In genomic region chr16:25006504-25007055, GRCh38 we compare ENCODE assay signal across 12 cellular contexts.
DNase-seq lines count a peak whose midpoint lies in the region; ATAC-seq and TF ChIP-seq lines count a peak whose summit lies in the region.
"Had no signal": no experiment of that assay in that cellular context is flagged by ENCODE, and none has a peak within 500 bp of the region (broad histone marks: within the 10 kb centered on the region; RNA-seq: fewer than 3 reads in every experiment).

No MANE protein-coding gene starts in this region.

- H3K27ac Mint-ChIP-seq in dendritic cell treated with granulocyte-macrophage colony-stimulating factor and Interleukin-4, amounts not matched to agents 40 ng/mL and 50 ng/mL, for 4 days: peak overlapping the region; percentile 15

- H3K4me2 ChIP-seq in BLaER1: peak overlapping the region; percentile 67

- no peak overlapping the region for H3K27ac ChIP-seq in BLaER1
- peak overlapping the region; percentile 21 to 35 for H3K27ac ChIP-seq in mucosa of rectum (ENCODE audit: low read depth in 2 of 2, low read length in 2 of 2)

- H3K9ac ChIP-seq in BLaER1: no peak overlapping the region
- H3K9ac ChIP-seq in mucosa of rectum (ENCODE audit: low read depth in 1 of 2, low read length in 2 of 2): no peak overlapping the region

- ATAC-seq in GM21447 (IDR thresholded peaks at IDR 0.05; ENCODE audit: unreplicated experiment): no peak
- no peak for ATAC-seq in HG03442 (IDR thresholded peaks at IDR 0.05; ENCODE audit: unreplicated experiment)

- H3K4me3 ChIP-seq in BLaER1 (no peak overlapping the region), NB4 (ENCODE audit: low read depth, low read length) (no peak overlapping the region), mucosa of rectum (ENCODE audit: low read length in 2 of 2) (no peak overlapping the region)

- DNase-seq in NB4 (ENCODE audit: low read depth): peak; percentile 38
- DNase-seq in LoVo (ENCODE audit: low spot score): no peak
- no peak for DNase-seq in NCI-H1930 (lab: John Stamatoyannopoulos, UW)
- DNase-seq: central memory CD4-positive, alpha-beta T cell; DMS 273 treated with DMSO at 0.1 percent for 48 hours; NCI-H748 treated with DMSO at 0.1 percent for 48 hours; stimulated activated CD4-positive, alpha-beta T cell treated with anti-CD3 and anti-CD28 coated beads, Interleukin-1b, Interleukin-23, amount 100 ng/mL, for 48 hours had no signal

- H3K27me3 Mint-ChIP-seq in dendritic cell treated with granulocyte-macrophage colony-stimulating factor and Interleukin-4, amounts not matched to agents 40 ng/mL and 50 ng/mL, for 4 days: peaks cover 15% of the 10 kb centered on the region

- H3K36me3 Mint-ChIP-seq in dendritic cell treated with granulocyte-macrophage colony-stimulating factor and Interleukin-4, amounts not matched to agents 40 ng/mL and 50 ng/mL, for 4 days (ENCODE audit: low read depth): peaks cover 38% of the 10 kb centered on the region

- H3K4me1 ChIP-seq in BLaER1 (peaks cover 72% of the 10 kb centered on the region), mucosa of rectum (ENCODE audit: control insufficient read depth in 2 of 2, insufficient read depth in 2 of 2, low read length in 2 of 2) (peaks cover 28 to 32% of the 10 kb centered on the region in 2 donors)

- intact Hi-C loops in dendritic cell treated with granulocyte-macrophage colony-stimulating factor and Interleukin-4, amounts not matched to agents 40 ng/mL and 50 ng/mL, for 4 days (cut with micrococcal nuclease): no loop called here

- peaks cover 36% of the 10 kb centered on the region for H3K36me3 ChIP-seq in BLaER1
- peaks cover 0 to 3% of the 10 kb centered on the region in 2 donors for H3K36me3 ChIP-seq in mucosa of rectum (ENCODE audit: control insufficient read depth in 2 of 2, insufficient read depth in 2 of 2, low read length in 2 of 2)

- no peak for TF ChIP-seq POLR2A in NB4 (IDR thresholded peaks at IDR 0.05; ENCODE audit: extremely low read depth, insufficient read length)

- peaks cover 66% of the 10 kb centered on the region for H3K4me1 Mint-ChIP-seq in dendritic cell treated with granulocyte-macrophage colony-stimulating factor and Interleukin-4, amounts not matched to agents 40 ng/mL and 50 ng/mL, for 4 days (ENCODE audit: low read depth)

- no peak for TF ChIP-seq CTCF in NB4 (IDR thresholded peaks at IDR 0.05; ENCODE audit: low read depth, low read length)

- H3K9me3 ChIP-seq in BLaER1: no peaks in the 10 kb centered on the region
- no peaks in the 10 kb centered on the region for H3K9me3 ChIP-seq in mucosa of rectum (ENCODE audit: control insufficient read depth in 2 of 2, low read length in 2 of 2)

- no peaks in the 10 kb centered on the region for H3K9me3 Mint-ChIP-seq in dendritic cell treated with granulocyte-macrophage colony-stimulating factor and Interleukin-4, amounts not matched to agents 40 ng/mL and 50 ng/mL, for 4 days

- H3K4me3 Mint-ChIP-seq in dendritic cell treated with granulocyte-macrophage colony-stimulating factor and Interleukin-4, amounts not matched to agents 40 ng/mL and 50 ng/mL, for 4 days: no peak overlapping the region

- H3K27me3 ChIP-seq in BLaER1 (no peaks in the 10 kb centered on the region), mucosa of rectum (ENCODE audit: control insufficient read depth in 2 of 2, insufficient read depth in 2 of 2, low read length in 2 of 2) (no peaks in the 10 kb centered on the region)

- peaks cover 100% of the 10 kb centered on the region for H4K20me1 ChIP-seq in BLaER1
